ENCODE assay signal across 1 cellular context in genomic region chr17:7915611-7916382, GRCh38.
A peak's percentile ranks its signal among the peaks of the same experiment; 100 is the strongest.
TF ChIP-seq lines count a peak whose summit lies in the region.

Gene RNF227 (minus strand): TSS chr17:7916289. CDS start chr17:7916195, 94 bp downstream.

TF ChIP-seq in HepG2, 621 proteins besides CTCF, POLR2A, EP300 and RAD21 (continued from another document and continues in another):
- TF ChIP-seq, protein P1, sequence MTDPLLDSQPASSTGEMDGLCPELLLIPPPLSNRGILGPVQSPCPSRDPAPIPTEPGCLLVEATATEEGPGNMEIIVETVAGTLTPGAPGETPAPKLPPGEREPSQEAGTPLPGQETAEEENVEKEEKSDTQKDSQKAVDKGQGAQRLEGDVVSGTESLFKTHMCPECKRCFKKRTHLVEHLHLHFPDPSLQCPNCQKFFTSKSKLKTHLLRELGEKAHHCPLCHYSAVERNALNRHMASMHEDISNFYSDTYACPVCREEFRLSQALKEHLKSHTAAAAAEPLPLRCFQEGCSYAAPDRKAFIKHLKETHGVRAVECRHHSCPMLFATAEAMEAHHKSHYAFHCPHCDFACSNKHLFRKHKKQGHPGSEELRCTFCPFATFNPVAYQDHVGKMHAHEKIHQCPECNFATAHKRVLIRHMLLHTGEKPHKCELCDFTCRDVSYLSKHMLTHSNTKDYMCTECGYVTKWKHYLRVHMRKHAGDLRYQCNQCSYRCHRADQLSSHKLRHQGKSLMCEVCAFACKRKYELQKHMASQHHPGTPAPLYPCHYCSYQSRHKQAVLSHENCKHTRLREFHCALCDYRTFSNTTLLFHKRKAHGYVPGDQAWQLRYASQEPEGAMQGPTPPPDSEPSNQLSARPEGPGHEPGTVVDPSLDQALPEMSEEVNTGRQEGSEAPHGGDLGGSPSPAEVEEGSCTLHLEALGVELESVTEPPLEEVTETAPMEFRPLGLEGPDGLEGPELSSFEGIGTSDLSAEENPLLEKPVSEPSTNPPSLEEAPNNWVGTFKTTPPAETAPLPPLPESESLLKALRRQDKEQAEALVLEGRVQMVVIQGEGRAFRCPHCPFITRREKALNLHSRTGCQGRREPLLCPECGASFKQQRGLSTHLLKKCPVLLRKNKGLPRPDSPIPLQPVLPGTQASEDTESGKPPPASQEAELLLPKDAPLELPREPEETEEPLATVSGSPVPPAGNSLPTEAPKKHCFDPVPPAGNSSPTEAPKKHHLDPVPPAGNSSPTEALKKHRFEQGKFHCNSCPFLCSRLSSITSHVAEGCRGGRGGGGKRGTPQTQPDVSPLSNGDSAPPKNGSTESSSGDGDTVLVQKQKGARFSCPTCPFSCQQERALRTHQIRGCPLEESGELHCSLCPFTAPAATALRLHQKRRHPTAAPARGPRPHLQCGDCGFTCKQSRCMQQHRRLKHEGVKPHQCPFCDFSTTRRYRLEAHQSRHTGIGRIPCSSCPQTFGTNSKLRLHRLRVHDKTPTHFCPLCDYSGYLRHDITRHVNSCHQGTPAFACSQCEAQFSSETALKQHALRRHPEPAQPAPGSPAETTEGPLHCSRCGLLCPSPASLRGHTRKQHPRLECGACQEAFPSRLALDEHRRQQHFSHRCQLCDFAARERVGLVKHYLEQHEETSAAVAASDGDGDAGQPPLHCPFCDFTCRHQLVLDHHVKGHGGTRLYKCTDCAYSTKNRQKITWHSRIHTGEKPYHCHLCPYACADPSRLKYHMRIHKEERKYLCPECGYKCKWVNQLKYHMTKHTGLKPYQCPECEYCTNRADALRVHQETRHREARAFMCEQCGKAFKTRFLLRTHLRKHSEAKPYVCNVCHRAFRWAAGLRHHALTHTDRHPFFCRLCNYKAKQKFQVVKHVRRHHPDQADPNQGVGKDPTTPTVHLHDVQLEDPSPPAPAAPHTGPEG (CRISPR knock-in tag; IDR thresholded peaks at IDR 0.05): peak; percentile 83; the same call in 1 of the 2 replicates
- TF ChIP-seq, protein P2, sequence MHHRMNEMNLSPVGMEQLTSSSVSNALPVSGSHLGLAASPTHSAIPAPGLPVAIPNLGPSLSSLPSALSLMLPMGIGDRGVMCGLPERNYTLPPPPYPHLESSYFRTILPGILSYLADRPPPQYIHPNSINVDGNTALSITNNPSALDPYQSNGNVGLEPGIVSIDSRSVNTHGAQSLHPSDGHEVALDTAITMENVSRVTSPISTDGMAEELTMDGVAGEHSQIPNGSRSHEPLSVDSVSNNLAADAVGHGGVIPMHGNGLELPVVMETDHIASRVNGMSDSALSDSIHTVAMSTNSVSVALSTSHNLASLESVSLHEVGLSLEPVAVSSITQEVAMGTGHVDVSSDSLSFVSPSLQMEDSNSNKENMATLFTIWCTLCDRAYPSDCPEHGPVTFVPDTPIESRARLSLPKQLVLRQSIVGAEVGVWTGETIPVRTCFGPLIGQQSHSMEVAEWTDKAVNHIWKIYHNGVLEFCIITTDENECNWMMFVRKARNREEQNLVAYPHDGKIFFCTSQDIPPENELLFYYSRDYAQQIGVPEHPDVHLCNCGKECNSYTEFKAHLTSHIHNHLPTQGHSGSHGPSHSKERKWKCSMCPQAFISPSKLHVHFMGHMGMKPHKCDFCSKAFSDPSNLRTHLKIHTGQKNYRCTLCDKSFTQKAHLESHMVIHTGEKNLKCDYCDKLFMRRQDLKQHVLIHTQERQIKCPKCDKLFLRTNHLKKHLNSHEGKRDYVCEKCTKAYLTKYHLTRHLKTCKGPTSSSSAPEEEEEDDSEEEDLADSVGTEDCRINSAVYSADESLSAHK (CRISPR knock-in tag; IDR thresholded peaks at IDR 0.05; ENCODE audit: borderline replicate concordance): no peak
- 0 out of 2 replicates have a peak, but pooled peaks have one; percentile 72 for TF ChIP-seq ZNF510 (CRISPR knock-in tag; IDR thresholded peaks at IDR 0.05; ENCODE audit: low read depth)
- TF ChIP-seq ZSCAN31 (CRISPR knock-in tag; IDR thresholded peaks at IDR 0.05; ENCODE audit: low read depth): peak; percentile 78
- TF ChIP-seq LBX2 (CRISPR knock-in tag; IDR thresholded peaks at IDR 0.05; ENCODE audit: borderline replicate concordance): peak; percentile 86; the same call in 1 of the 2 replicates
- TF ChIP-seq HNF1B (CRISPR knock-in tag; IDR thresholded peaks at IDR 0.05): 0 out of 2 replicates have a peak, but pooled peaks have one; percentile 7
- TF ChIP-seq MAFK (conservative IDR thresholded peaks at IDR 0.05 in 1 of 2, IDR thresholded peaks at IDR 0.05 in 1 of 2; ENCODE audit: low read length in 2 of 2): no peak
- 0 out of 2 replicates have a peak, but pooled peaks have one; percentile 46 for TF ChIP-seq HINFP (CRISPR knock-in tag; IDR thresholded peaks at IDR 0.05; ENCODE audit: low read depth)
- no peak for TF ChIP-seq HNF4A (CRISPR knock-in tag; IDR thresholded peaks at IDR 0.05)
- no peak for TF ChIP-seq HDAC2 (CRISPR knock-in tag; IDR thresholded peaks at IDR 0.05)
- no peak for TF ChIP-seq FOXO1 (CRISPR knock-in tag; IDR thresholded peaks at IDR 0.05)
- TF ChIP-seq TERF1 (CRISPR knock-in tag; IDR thresholded peaks at IDR 0.05): no peak
- no peak for TF ChIP-seq CC2D1A (CRISPR knock-in tag; IDR thresholded peaks at IDR 0.05)
- TF ChIP-seq, protein P3, sequence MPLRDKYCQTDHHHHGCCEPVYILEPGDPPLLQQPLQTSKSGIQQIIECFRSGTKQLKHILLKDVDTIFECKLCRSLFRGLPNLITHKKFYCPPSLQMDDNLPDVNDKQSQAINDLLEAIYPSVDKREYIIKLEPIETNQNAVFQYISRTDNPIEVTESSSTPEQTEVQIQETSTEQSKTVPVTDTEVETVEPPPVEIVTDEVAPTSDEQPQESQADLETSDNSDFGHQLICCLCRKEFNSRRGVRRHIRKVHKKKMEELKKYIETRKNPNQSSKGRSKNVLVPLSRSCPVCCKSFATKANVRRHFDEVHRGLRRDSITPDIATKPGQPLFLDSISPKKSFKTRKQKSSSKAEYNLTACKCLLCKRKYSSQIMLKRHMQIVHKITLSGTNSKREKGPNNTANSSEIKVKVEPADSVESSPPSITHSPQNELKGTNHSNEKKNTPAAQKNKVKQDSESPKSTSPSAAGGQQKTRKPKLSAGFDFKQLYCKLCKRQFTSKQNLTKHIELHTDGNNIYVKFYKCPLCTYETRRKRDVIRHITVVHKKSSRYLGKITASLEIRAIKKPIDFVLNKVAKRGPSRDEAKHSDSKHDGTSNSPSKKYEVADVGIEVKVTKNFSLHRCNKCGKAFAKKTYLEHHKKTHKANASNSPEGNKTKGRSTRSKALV (CRISPR knock-in tag; IDR thresholded peaks at IDR 0.05): peak; percentile 72; the same call in 1 of the 2 replicates
- TF ChIP-seq ZNF737 (CRISPR knock-in tag; IDR thresholded peaks at IDR 0.05; ENCODE audit: borderline replicate concordance): 0 out of 2 replicates have a peak, but pooled peaks have one; percentile 70
- no peak for TF ChIP-seq ZFP1 (CRISPR knock-in tag; IDR thresholded peaks at IDR 0.05)
- no peak for TF ChIP-seq KAT2B (IDR thresholded peaks at IDR 0.05; ENCODE audit: borderline replicate concordance, low read depth, low read length)
- TF ChIP-seq, protein P4, sequence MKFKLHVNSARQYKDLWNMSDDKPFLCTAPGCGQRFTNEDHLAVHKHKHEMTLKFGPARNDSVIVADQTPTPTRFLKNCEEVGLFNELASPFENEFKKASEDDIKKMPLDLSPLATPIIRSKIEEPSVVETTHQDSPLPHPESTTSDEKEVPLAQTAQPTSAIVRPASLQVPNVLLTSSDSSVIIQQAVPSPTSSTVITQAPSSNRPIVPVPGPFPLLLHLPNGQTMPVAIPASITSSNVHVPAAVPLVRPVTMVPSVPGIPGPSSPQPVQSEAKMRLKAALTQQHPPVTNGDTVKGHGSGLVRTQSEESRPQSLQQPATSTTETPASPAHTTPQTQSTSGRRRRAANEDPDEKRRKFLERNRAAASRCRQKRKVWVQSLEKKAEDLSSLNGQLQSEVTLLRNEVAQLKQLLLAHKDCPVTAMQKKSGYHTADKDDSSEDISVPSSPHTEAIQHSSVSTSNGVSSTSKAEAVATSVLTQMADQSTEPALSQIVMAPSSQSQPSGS (CRISPR knock-in tag; IDR thresholded peaks at IDR 0.05): 0 out of 2 replicates have a peak, but pooled peaks have one; percentile 13
- TF ChIP-seq, protein P5, sequence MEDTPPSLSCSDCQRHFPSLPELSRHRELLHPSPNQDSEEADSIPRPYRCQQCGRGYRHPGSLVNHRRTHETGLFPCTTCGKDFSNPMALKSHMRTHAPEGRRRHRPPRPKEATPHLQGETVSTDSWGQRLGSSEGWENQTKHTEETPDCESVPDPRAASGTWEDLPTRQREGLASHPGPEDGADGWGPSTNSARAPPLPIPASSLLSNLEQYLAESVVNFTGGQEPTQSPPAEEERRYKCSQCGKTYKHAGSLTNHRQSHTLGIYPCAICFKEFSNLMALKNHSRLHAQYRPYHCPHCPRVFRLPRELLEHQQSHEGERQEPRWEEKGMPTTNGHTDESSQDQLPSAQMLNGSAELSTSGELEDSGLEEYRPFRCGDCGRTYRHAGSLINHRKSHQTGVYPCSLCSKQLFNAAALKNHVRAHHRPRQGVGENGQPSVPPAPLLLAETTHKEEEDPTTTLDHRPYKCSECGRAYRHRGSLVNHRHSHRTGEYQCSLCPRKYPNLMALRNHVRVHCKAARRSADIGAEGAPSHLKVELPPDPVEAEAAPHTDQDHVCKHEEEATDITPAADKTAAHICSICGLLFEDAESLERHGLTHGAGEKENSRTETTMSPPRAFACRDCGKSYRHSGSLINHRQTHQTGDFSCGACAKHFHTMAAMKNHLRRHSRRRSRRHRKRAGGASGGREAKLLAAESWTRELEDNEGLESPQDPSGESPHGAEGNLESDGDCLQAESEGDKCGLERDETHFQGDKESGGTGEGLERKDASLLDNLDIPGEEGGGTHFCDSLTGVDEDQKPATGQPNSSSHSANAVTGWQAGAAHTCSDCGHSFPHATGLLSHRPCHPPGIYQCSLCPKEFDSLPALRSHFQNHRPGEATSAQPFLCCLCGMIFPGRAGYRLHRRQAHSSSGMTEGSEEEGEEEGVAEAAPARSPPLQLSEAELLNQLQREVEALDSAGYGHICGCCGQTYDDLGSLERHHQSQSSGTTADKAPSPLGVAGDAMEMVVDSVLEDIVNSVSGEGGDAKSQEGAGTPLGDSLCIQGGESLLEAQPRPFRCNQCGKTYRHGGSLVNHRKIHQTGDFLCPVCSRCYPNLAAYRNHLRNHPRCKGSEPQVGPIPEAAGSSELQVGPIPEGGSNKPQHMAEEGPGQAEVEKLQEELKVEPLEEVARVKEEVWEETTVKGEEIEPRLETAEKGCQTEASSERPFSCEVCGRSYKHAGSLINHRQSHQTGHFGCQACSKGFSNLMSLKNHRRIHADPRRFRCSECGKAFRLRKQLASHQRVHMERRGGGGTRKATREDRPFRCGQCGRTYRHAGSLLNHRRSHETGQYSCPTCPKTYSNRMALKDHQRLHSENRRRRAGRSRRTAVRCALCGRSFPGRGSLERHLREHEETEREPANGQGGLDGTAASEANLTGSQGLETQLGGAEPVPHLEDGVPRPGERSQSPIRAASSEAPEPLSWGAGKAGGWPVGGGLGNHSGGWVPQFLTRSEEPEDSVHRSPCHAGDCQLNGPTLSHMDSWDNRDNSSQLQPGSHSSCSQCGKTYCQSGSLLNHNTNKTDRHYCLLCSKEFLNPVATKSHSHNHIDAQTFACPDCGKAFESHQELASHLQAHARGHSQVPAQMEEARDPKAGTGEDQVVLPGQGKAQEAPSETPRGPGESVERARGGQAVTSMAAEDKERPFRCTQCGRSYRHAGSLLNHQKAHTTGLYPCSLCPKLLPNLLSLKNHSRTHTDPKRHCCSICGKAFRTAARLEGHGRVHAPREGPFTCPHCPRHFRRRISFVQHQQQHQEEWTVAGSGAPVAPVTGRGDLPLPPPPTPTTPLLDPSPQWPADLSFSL (CRISPR knock-in tag; IDR thresholded peaks at IDR 0.05): no peak
- peak; percentile 53 for TF ChIP-seq RAD51 (IDR thresholded peaks at IDR 0.05; ENCODE audit: borderline replicate concordance)
- no peak for TF ChIP-seq PPARG (CRISPR knock-in tag; conservative IDR thresholded peaks at IDR 0.05)
- TF ChIP-seq, protein P6, sequence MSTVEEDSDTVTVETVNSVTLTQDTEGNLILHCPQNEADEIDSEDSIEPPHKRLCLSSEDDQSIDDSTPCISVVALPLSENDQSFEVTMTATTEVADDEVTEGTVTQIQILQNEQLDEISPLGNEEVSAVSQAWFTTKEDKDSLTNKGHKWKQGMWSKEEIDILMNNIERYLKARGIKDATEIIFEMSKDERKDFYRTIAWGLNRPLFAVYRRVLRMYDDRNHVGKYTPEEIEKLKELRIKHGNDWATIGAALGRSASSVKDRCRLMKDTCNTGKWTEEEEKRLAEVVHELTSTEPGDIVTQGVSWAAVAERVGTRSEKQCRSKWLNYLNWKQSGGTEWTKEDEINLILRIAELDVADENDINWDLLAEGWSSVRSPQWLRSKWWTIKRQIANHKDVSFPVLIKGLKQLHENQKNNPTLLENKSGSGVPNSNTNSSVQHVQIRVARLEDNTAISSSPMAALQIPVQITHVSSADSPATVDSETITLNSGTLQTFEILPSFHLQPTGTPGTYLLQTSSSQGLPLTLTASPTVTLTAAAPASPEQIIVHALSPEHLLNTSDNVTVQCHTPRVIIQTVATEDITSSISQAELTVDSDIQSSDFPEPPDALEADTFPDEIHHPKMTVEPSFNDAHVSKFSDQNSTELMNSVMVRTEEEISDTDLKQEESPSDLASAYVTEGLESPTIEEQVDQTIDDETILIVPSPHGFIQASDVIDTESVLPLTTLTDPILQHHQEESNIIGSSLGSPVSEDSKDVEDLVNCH (CRISPR knock-in tag; IDR thresholded peaks at IDR 0.05): no peak
- no peak for TF ChIP-seq TSC22D2 (CRISPR knock-in tag; IDR thresholded peaks at IDR 0.05; ENCODE audit: borderline replicate concordance)
